8 cellular contexts compared by ENCODE assay signal in the genomic region with DNA sequence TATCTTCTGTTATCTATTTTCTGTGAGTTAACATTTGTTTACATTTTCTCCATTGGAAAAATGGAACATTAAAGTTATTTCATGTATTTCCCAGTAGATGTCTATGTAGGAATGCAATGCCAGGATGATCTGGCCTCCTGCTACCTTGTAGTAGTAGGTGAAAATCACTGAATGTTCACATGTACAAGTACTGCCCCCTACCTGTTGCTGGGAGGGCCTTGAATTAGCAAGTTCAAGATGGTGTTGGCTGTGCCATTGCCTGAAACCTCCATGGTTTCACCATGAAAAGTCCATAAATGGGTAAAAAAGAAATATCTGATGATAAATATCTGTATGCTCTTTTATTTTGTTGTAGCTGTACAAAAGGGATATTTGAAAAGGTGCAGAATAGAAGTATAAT. TPM values are rescaled to one million over a fixed set of nuclear protein-coding genes. Genes with fewer than 3 reads are reported as not detected.
DNase-seq lines count a peak whose midpoint lies in the region; ATAC-seq and TF ChIP-seq lines count a peak whose summit lies in the region.

No MANE protein-coding gene starts in this region.

- H3K4me3 ChIP-seq in A673 (ENCODE audit: low read depth, low read length, poor library complexity, severe bottlenecking) = no peak overlapping the region
- no peak overlapping the region for H3K4me3 ChIP-seq in WERI-Rb-1 (ENCODE audit: low read depth, low read length)

- H3K27me3 ChIP-seq in A673 (replicated peaks; ENCODE audit: insufficient read depth, low read depth, low read length, poor library complexity) = no peaks in the 10 kb centered on the region
- H3K27me3 ChIP-seq in WERI-Rb-1 (ENCODE audit: insufficient read depth, low read depth, severe bottlenecking) = no peaks in the 10 kb centered on the region

- no peak overlapping the region for H3K27ac ChIP-seq in A673 (ENCODE audit: low read depth, low read length, poor library complexity, severe bottlenecking)
- no peak overlapping the region for H3K27ac ChIP-seq in WERI-Rb-1

- peak; percentile 25 for DNase-seq in A673 (ENCODE audit: low spot score)
- DNase-seq in GM13976 (ENCODE audit: low spot score) = peak; percentile 17
- DNase-seq in WERI-Rb-1 = peak; percentile 39
- peak; percentile 20 for DNase-seq in glomerular visceral epithelial cell (ENCODE audit: extremely low spot score)
- DNase-seq in Right ventricle myocardium inferior (ENCODE audit: missing footprints) = no peak

- in situ Hi-C loops in GM13976 (cut with MboI; ENCODE audit: low sequenced_read_pairs, unreplicated experiment) = no loop called here

- peak; percentile 46 for TF ChIP-seq CTCF in A673 (conservative IDR thresholded peaks at IDR 0.05; ENCODE audit: low read depth, low read length)
- TF ChIP-seq CTCF in GM13976 (IDR thresholded peaks at IDR 0.05; ENCODE audit: borderline replicate concordance, control extremely low read depth, extremely low read depth, insufficient read depth, missing control alignments) = peak; percentile 36
- TF ChIP-seq CTCF in WERI-Rb-1 (IDR thresholded peaks at IDR 0.05; ENCODE audit: low read depth, low read length) = peak; percentile 43

- ATAC-seq in GM21825 (IDR thresholded peaks at IDR 0.05; ENCODE audit: unreplicated experiment) (no peak), GM18858 (IDR thresholded peaks at IDR 0.05; ENCODE audit: unreplicated experiment) (no peak), HG02870 (IDR thresholded peaks at IDR 0.05; ENCODE audit: unreplicated experiment) (no peak), Right ventricle myocardium inferior (no peak)

- H3K9me3 ChIP-seq in A673 (ENCODE audit: low read depth, low read length, poor library complexity, severe bottlenecking) = no peaks in the 10 kb centered on the region
- no peaks in the 10 kb centered on the region for H3K9me3 ChIP-seq in WERI-Rb-1 (ENCODE audit: severe bottlenecking)

- POLR2A ChIA-PET in A673 (lab: Charles Lee; ENCODE audit: low non-redundant PET) = no interaction called here

- CTCF ChIA-PET in A673 (lab: Charles Lee) = no interaction called here

- intact Hi-C loops in A673 (cut with micrococcal nuclease; ENCODE audit: unreplicated experiment) = no loop called here
- intact Hi-C loops in Right ventricle myocardium inferior (cut with DNase I) = no loop called here

- no peaks in the 10 kb centered on the region for H3K4me1 ChIP-seq in A673 (ENCODE audit: insufficient read depth, low read length, poor library complexity, severe bottlenecking)

- H3K36me3 ChIP-seq in A673 (ENCODE audit: insufficient read depth, low read length, poor library complexity, severe bottlenecking) (peaks cover 93% of the 10 kb centered on the region), WERI-Rb-1 (peaks cover 95% of the 10 kb centered on the region)

- no TSS peak for BruUV-seq in A673 (replicated peaks; lab: Mats Ljungman, UMichigan)

RNA-seq across cellular contexts. Expression of a gene that starts 30.7 kb away (rescaled TPM):
- 508 and 534 TPM in 2 replicates for total RNA-seq in A673 (2021)
- total RNA-seq in Right ventricle myocardium inferior = 113 TPM

RNA-seq across cellular contexts. Expression of a gene that starts 58.2 kb away (rescaled TPM):
- 1.1 and 1.7 TPM in 2 replicates for total RNA-seq in A673 (2021)
- 0.24 TPM for total RNA-seq in Right ventricle myocardium inferior

RNA-seq across cellular contexts. Expression of a gene that starts 58.3 kb away (rescaled TPM):
- total RNA-seq in A673 (2021) (19.7 and 22.2 TPM in 2 replicates), Right ventricle myocardium inferior (7.4 TPM)
